In the genomic region with DNA sequence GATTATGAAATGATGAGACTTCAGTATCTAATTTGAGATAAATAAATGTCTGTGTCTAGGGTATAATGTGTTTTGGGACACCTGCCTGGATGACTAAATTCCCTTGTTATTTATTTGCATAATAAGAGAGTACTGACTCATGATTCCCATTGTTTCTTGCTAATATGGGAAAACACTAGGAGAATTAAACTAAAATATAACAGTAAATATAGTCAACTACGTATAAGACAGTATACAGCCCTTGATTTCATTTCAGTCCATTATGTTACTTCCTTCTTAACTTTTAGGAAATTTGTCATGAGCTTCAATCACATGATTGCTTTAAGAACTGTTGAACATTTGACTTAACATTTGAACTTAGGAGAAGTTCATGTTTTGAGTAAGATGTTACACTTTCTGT, we compare ENCODE assay signal across 12 cellular contexts.
DNase-seq lines count a peak whose midpoint lies in the region; ATAC-seq and TF ChIP-seq lines count a peak whose summit lies in the region.
"Had no signal": no experiment of that assay in that cellular context is flagged by ENCODE, and none has a peak within 500 bp of the region (broad histone marks: within the 10 kb centered on the region; RNA-seq: fewer than 3 reads in every experiment).

No MANE protein-coding gene starts in this region.

- no peak overlapping the region for H3K4me3 Mint-ChIP-seq in activated CD4-positive, alpha-beta memory T cell treated with anti-CD3 and anti-CD28 coated beads for 36 hours
- H3K4me3 Mint-ChIP-seq in activated CD4-positive, alpha-beta memory T cell treated with anti-CD3 and anti-CD28 coated beads, Interleukin-2, amount 10 ng/mL, durations not matched to agents 7 days and 5 days = no peak overlapping the region
- no peak overlapping the region for H3K4me3 Mint-ChIP-seq in Caco-2 (ENCODE audit: unreplicated experiment)

- peak overlapping the region; percentile 25 for H3K27ac ChIP-seq in smooth muscle cell (ENCODE audit: low read depth)

- DNase-seq in activated CD4-positive, alpha-beta memory T cell treated with anti-CD3 and anti-CD28 coated beads for 36 hours = no peak
- no peak for DNase-seq in activated CD4-positive, alpha-beta memory T cell treated with anti-CD3 and anti-CD28 coated beads, Interleukin-2, amount 10 ng/mL, durations not matched to agents 7 days and 5 days
- DNase-seq in RKO (ENCODE audit: low spot score) (peak; percentile 42), smooth muscle cell (lab: John Stamatoyannopoulos, UW; ENCODE audit: unreplicated experiment) (no peak), Caco-2 (no peak)
- no peak for DNase-seq in stimulated activated CD4-positive, alpha-beta T cell treated with anti-CD3 and anti-CD28 coated beads, Interleukin-1b, Interleukin-23, amount 100 ng/mL, for 48 hours
- DNase-seq: EL, foreskin melanocyte, NCI-H2081, T-helper 9 cell had no signal

- H3K9me3 ChIP-seq in smooth muscle cell (replicated peaks; ENCODE audit: low read depth) (no peaks in the 10 kb centered on the region), Caco-2 (no peaks in the 10 kb centered on the region)

- CTCF ChIA-PET in activated CD4-positive, alpha-beta memory T cell treated with anti-CD3 and anti-CD28 coated beads for 36 hours (lab: Charles Lee) = interaction anchor here (1.0 to 1.4 kb wide), 2 partner anchors 16 to 248 kb away, joined by 3 to 4 read pairs; no protein-coding TSS in a partner anchor
- CTCF ChIA-PET in activated CD4-positive, alpha-beta memory T cell treated with anti-CD3 and anti-CD28 coated beads, Interleukin-2, amount 10 ng/mL, durations not matched to agents 7 days and 5 days (lab: Charles Lee) = interaction anchor here (0.6 kb wide), 1 partner anchor 21 kb away, joined by 3 read pairs; no protein-coding TSS in a partner anchor
- CTCF ChIA-PET in Caco-2 (lab: Charles Lee) = no interaction called here

- POLR2A ChIA-PET in activated CD4-positive, alpha-beta memory T cell treated with anti-CD3 and anti-CD28 coated beads for 36 hours (lab: Charles Lee) = interaction anchor here (1.4 to 1.5 kb wide), 2 partner anchors 13 to 17 kb away, joined by 4 to 6 read pairs; no protein-coding TSS in a partner anchor
- POLR2A ChIA-PET in activated CD4-positive, alpha-beta memory T cell treated with anti-CD3 and anti-CD28 coated beads, Interleukin-2, amount 10 ng/mL, durations not matched to agents 7 days and 5 days (lab: Charles Lee) = interaction anchor here (0.8 to 2.1 kb wide), 3 partner anchors 16 to 69 kb away, joined by 3 to 12 read pairs (median 4); no protein-coding TSS in a partner anchor
- POLR2A ChIA-PET in Caco-2 (lab: Charles Lee) = no interaction called here

- H3F3A ChIP-seq in smooth muscle cell (ENCODE audit: low read depth) = peaks cover 7% of the 10 kb centered on the region

- H3K4me1 ChIP-seq in smooth muscle cell (ENCODE audit: low read depth) (peaks cover 7% of the 10 kb centered on the region), Caco-2 (no peaks in the 10 kb centered on the region)

- 84% methylated on average over 1 of the region's 1 CpG for WGBS in smooth muscle cell (ENCODE audit: low lambda C conversion rate)

- H3K36me3 Mint-ChIP-seq in activated CD4-positive, alpha-beta memory T cell treated with anti-CD3 and anti-CD28 coated beads for 36 hours = peaks cover 34% of the 10 kb centered on the region
- peaks cover 36% of the 10 kb centered on the region for H3K36me3 Mint-ChIP-seq in activated CD4-positive, alpha-beta memory T cell treated with anti-CD3 and anti-CD28 coated beads, Interleukin-2, amount 10 ng/mL, durations not matched to agents 7 days and 5 days (ENCODE audit: low read depth)
- H3K36me3 Mint-ChIP-seq in Caco-2 (ENCODE audit: insufficient read depth, unreplicated experiment) = peaks cover 36% of the 10 kb centered on the region

- H3K27me3 ChIP-seq in smooth muscle cell (ENCODE audit: low read depth) (no peaks in the 10 kb centered on the region), Caco-2 (replicated peaks; ENCODE audit: control insufficient read depth, insufficient read depth, low read length) (no peaks in the 10 kb centered on the region)

- peak; percentile 81 for ATAC-seq in esophagus mucosa
- ATAC-seq in activated CD4-positive, CD25-positive, alpha-beta regulatory T cell treated with anti-CD3 and anti-CD28 coated beads, Interleukin-2, amount 50 U/mL, for 24 hours = no peak

- H3K4me3 ChIP-seq in smooth muscle cell (no peak overlapping the region), Caco-2 (ENCODE audit: low read depth, low read length) (no peak overlapping the region)

- H3K4me2 ChIP-seq in smooth muscle cell = no peak overlapping the region

- H2AFZ ChIP-seq in smooth muscle cell (ENCODE audit: low read depth) = no peak overlapping the region

- H3K9me3 Mint-ChIP-seq in activated CD4-positive, alpha-beta memory T cell treated with anti-CD3 and anti-CD28 coated beads for 36 hours = no peaks in the 10 kb centered on the region
- no peaks in the 10 kb centered on the region for H3K9me3 Mint-ChIP-seq in activated CD4-positive, alpha-beta memory T cell treated with anti-CD3 and anti-CD28 coated beads, Interleukin-2, amount 10 ng/mL, durations not matched to agents 7 days and 5 days
- H3K9me3 Mint-ChIP-seq in Caco-2 (ENCODE audit: unreplicated experiment) = no peaks in the 10 kb centered on the region

- peaks cover 63% of the 10 kb centered on the region for H3K79me2 ChIP-seq in smooth muscle cell (ENCODE audit: low read depth)

- TF ChIP-seq CTCF in smooth muscle cell (IDR thresholded peaks at IDR 0.05; ENCODE audit: borderline replicate concordance, insufficient read depth, poor library complexity, severe bottlenecking) (no peak), Caco-2 (IDR thresholded peaks at IDR 0.05; ENCODE audit: insufficient read depth in 1 of 2, low read depth in 1 of 2, low read length in 1 of 2, severe bottlenecking in 1 of 2, unreplicated experiment in 1 of 2) (no peak)

- peaks cover 30% of the 10 kb centered on the region for H3K4me1 Mint-ChIP-seq in activated CD4-positive, alpha-beta memory T cell treated with anti-CD3 and anti-CD28 coated beads for 36 hours (ENCODE audit: low read depth)
- peaks cover 20% of the 10 kb centered on the region for H3K4me1 Mint-ChIP-seq in activated CD4-positive, alpha-beta memory T cell treated with anti-CD3 and anti-CD28 coated beads, Interleukin-2, amount 10 ng/mL, durations not matched to agents 7 days and 5 days
- H3K4me1 Mint-ChIP-seq in Caco-2 (ENCODE audit: low read depth, unreplicated experiment) = peaks cover 6% of the 10 kb centered on the region

- BruUV-seq in Caco-2 (replicated peaks; lab: Mats Ljungman, UMichigan) = no TSS peak

- peaks cover 3% of the 10 kb centered on the region for H3K36me3 ChIP-seq in smooth muscle cell (ENCODE audit: low read depth)
- H3K36me3 ChIP-seq in Caco-2 (ENCODE audit: control insufficient read depth, insufficient read depth, low read length) = no peaks in the 10 kb centered on the region; the same call in 1 of the 2 replicates

- H3K9ac ChIP-seq in smooth muscle cell (ENCODE audit: low read depth) = no peak overlapping the region

- H3K27me3 Mint-ChIP-seq in activated CD4-positive, alpha-beta memory T cell treated with anti-CD3 and anti-CD28 coated beads for 36 hours = no peaks in the 10 kb centered on the region
- H3K27me3 Mint-ChIP-seq in activated CD4-positive, alpha-beta memory T cell treated with anti-CD3 and anti-CD28 coated beads, Interleukin-2, amount 10 ng/mL, durations not matched to agents 7 days and 5 days = no peaks in the 10 kb centered on the region
- no peaks in the 10 kb centered on the region for H3K27me3 Mint-ChIP-seq in Caco-2 (ENCODE audit: insufficient read depth, unreplicated experiment)

- no peaks in the 10 kb centered on the region for H4K20me1 ChIP-seq in smooth muscle cell (ENCODE audit: low read depth)

- H3K27ac Mint-ChIP-seq in activated CD4-positive, alpha-beta memory T cell treated with anti-CD3 and anti-CD28 coated beads for 36 hours = peak overlapping the region; percentile 28
- no peak overlapping the region for H3K27ac Mint-ChIP-seq in activated CD4-positive, alpha-beta memory T cell treated with anti-CD3 and anti-CD28 coated beads, Interleukin-2, amount 10 ng/mL, durations not matched to agents 7 days and 5 days
- no peak overlapping the region for H3K27ac Mint-ChIP-seq in Caco-2 (ENCODE audit: unreplicated experiment)

- intact Hi-C loops in activated CD4-positive, alpha-beta memory T cell treated with anti-CD3 and anti-CD28 coated beads for 36 hours (cut with micrococcal nuclease) = no loop called here
- intact Hi-C loops in Caco-2 (cut with micrococcal nuclease; ENCODE audit: unreplicated experiment) = no loop called here
